In the genomic region with DNA sequence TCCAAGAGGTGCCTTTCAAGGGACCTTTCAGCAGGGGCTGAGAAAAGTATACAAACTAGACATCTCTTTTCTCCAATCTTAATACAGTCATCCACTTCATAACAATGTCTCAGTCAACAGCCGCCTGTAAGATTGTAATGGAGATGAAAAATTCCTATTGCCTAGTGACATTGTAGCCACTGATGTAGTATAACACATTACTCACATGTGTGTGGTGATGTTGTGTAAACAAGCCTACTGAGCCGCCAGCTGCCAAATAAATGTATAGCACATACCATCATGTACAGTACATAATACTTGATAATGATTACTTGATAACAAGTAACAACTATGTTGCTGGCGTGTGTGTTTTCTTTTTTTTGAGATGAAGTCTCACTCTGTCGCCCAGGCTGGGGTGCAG, we compare ENCODE assay signal across 34 cellular contexts. TPM values are rescaled to one million over a fixed set of nuclear protein-coding genes. Genes with fewer than 3 reads are reported as not detected.
"Had no signal": no experiment of that assay in that cellular context is flagged by ENCODE, and none has a peak within 500 bp of the region (broad histone marks: within the 10 kb centered on the region; RNA-seq: fewer than 3 reads in every experiment).

No MANE protein-coding gene starts in this region.

- ATAC-seq: activated CD8-positive, alpha-beta T cell treated with anti-CD3 and anti-CD28 coated beads for 36 hours; activated naive CD4-positive, alpha-beta T cell treated with anti-CD3 and anti-CD28 coated beads, Interleukin-2, amount 50 U/mL, for 72 hours; activated T-cell treated with anti-CD3 and anti-CD28 coated beads, Interleukin-2, amount 50 U/mL, for 4 hours; activated T-cell treated with anti-CD3 and anti-CD28 coated beads, Interleukin-2, amount 50 U/mL, for 72 hours; activated T-helper 17 cell treated with anti-CD3 and anti-CD28 coated beads, Interleukin-2, amount 50 U/mL, for 72 hours; body of pancreas had no signal

- H3K9me3 ChIP-seq: adrenal gland, breast epithelium had no signal

- H3K36me3 ChIP-seq: adrenal gland, brain microvascular endothelial cell, breast epithelium had no signal

- FAIRE-seq: astrocyte had no signal

- H3K27ac ChIP-seq: adrenal gland, body of pancreas, brain microvascular endothelial cell, breast epithelium, VCaP had no signal

- H3K27me3 ChIP-seq: adrenal gland, body of pancreas, brain microvascular endothelial cell, breast epithelium had no signal

- H3K4me3 ChIP-seq: adrenal gland, body of pancreas, breast epithelium had no signal

- H3K4me1 ChIP-seq: adrenal gland, body of pancreas, breast epithelium had no signal

- DNase-seq: activated B cell treated with CpG ODN at 0.5 μM for 24 hours; activated CD4-positive, alpha-beta memory T cell treated with anti-CD3 and anti-CD28 coated beads for 36 hours; activated CD4-positive, alpha-beta T cell treated with anti-CD3 and anti-CD28 coated beads for 4 hours; activated CD4-positive, alpha-beta T cell treated with anti-CD3 and anti-CD28 coated beads, Interleukin-2, amount 10 ng/mL, durations not matched to agents 24 days and 14 days; activated CD4-positive, alpha-beta T cell treated with anti-CD3 and anti-CD28 coated beads, Interleukin-2, amount 50 U/mL, for 1 hour; activated CD4-positive, alpha-beta T cell treated with anti-CD3 and anti-CD28 coated beads, Interleukin-2, amount 50 U/mL, for 4 hours; activated CD4-positive, CD25-positive, alpha-beta regulatory T cell treated with anti-CD3 and anti-CD28 coated beads, Interleukin-2, amount 50 U/mL, for 72 hours; activated CD8-positive, alpha-beta memory T cell treated with anti-CD3 and anti-CD28 coated beads, Interleukin-2, amount 50 U/mL, for 4 hours; activated CD8-positive, alpha-beta T cell treated with anti-CD3 and anti-CD28 coated beads for 36 hours; activated effector memory CD4-positive, alpha-beta T cell treated with anti-CD3 and anti-CD28 coated beads, Interleukin-2, amount 50 U/mL, for 16 hours; activated gamma-delta T cell treated with Interleukin-2 at 50 U/mL for 16 hours; activated naive CD4-positive, alpha-beta T cell; activated naive CD4-positive, alpha-beta T cell treated with anti-CD3 and anti-CD28 coated beads for 36 hours; activated naive CD4-positive, alpha-beta T cell treated with anti-CD3 and anti-CD28 coated beads, Interleukin-2, amount 50 U/mL, for 16 hours; activated naive CD8-positive, alpha-beta T cell treated with anti-CD3 and anti-CD28 coated beads for 36 hours; activated T-cell treated with anti-CD3 and anti-CD28 coated beads for 4 hours; activated T-cell treated with anti-CD3 and anti-CD28 coated beads, Interleukin-2, amount 50 U/mL, for 1 hour; activated T-cell treated with anti-CD3 and anti-CD28 coated beads, Interleukin-2, amount 50 U/mL, for 4 hours; activated T-cell treated with anti-CD3 and anti-CD28 coated beads, Interleukin-2, amount 50 U/mL, for 72 hours; adrenal gland; amniotic stem cell; aorta; body of pancreas; brain microvascular endothelial cell; central memory CD4-positive, alpha-beta T cell; T-helper 2 cell; T-helper 9 cell had no signal

RNA-seq across cellular contexts. Expression of gene VIT, which starts 31.1 kb away (rescaled TPM):
- total RNA-seq: activated B cell treated with CpG ODN at 0.5 μM for 24 hours; activated CD4-positive, alpha-beta memory T cell treated with anti-CD3 and anti-CD28 coated beads for 36 hours; activated CD4-positive, alpha-beta T cell treated with anti-CD3 and anti-CD28 coated beads, Interleukin-2, amount 10 ng/mL, durations not matched to agents 24 days and 14 days; activated CD8-positive, alpha-beta memory T cell treated with anti-CD3 and anti-CD28 coated beads for 36 hours; activated CD8-positive, alpha-beta T cell treated with anti-CD3 and anti-CD28 coated beads for 36 hours; activated naive CD4-positive, alpha-beta T cell treated with anti-CD3 and anti-CD28 coated beads for 36 hours; activated naive CD4-positive, alpha-beta T cell treated with anti-CD3 and anti-CD28 coated beads, Interleukin-2, amount 50 U/mL, for 72 hours; activated naive CD8-positive, alpha-beta T cell treated with anti-CD3 and anti-CD28 coated beads for 36 hours; activated T-cell treated with anti-CD3 and anti-CD28 coated beads, Interleukin-2, amount 50 U/mL, for 4 hours; activated T-cell treated with anti-CD3 and anti-CD28 coated beads, Interleukin-2, amount 50 U/mL, for 72 hours; activated T-helper 1 cell treated with anti-CD3 and anti-CD28 coated beads, Interleukin-12 subunit alpha, Interleukin-12 subunit beta, Interleukin-2, Interleukin-4 antibody, amounts not matched to agents 30 ng/mL and 10 ng/mL and 1 ng/mL, durations not matched to agents 14 hours and 24 hours and 36 hours; activated T-helper 17 cell treated with anti-CD3 and anti-CD28 coated beads, Interleukin-2, amount 50 U/mL, for 72 hours; astrocyte had no signal
- polyA plus RNA-seq: aorta had no signal
